ENCODE assay signal across 1 cellular context in the genomic region with DNA sequence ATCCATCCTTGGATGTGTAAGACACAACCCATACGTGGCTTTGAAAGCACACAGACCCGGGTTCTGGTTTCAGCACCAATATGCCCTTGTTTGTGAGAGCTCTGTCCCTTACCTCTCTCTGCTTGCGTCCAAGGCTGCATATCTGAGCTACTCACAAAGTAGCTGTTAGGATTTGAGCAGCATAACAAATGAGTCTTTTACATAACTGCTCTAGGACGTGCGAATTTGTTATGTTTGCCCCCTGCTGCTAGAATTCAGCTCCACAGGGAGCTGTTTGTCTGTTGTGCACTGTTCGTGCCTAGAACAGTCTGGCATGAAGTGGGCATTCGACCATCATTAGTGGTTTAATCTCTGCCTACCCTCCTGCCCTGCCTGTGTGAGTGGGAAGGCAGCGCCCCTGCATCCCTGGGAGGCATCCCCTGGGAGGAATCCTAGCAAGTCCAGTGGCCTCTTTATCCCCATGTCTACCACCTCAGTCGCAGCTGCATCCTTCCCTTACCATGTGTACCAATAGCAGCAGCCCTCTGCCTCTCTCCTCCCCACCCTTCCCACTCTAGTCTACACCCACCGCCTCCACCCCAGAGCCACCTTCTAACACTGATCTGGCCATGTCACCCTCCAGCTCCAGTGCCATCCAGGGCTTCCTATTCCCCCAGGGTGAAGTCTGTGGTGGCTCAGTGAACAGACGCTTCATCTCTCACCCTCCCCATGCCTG.
TF ChIP-seq lines count a peak whose summit lies in the region.

No MANE protein-coding gene starts in this region.

TF ChIP-seq in H1, 55 proteins besides CTCF, POLR2A, EP300 and RAD21:
- TF ChIP-seq SIN3A (conservative IDR thresholded peaks at IDR 0.05 in 1 of 2, IDR thresholded peaks at IDR 0.05 in 1 of 2; ENCODE audit: low read depth in 1 of 2, low read length in 2 of 2) = no peak
- no peak for TF ChIP-seq CREB1 (IDR thresholded peaks at IDR 0.05)
- TF ChIP-seq SP2 (IDR thresholded peaks at IDR 0.05; ENCODE audit: low read length) = no peak
- no peak for TF ChIP-seq SP4 (IDR thresholded peaks at IDR 0.05; ENCODE audit: low read length)
- TF ChIP-seq EGR1 (IDR thresholded peaks at IDR 0.05; ENCODE audit: borderline replicate concordance, low read depth, low read length) = no peak
